In the genomic region with DNA sequence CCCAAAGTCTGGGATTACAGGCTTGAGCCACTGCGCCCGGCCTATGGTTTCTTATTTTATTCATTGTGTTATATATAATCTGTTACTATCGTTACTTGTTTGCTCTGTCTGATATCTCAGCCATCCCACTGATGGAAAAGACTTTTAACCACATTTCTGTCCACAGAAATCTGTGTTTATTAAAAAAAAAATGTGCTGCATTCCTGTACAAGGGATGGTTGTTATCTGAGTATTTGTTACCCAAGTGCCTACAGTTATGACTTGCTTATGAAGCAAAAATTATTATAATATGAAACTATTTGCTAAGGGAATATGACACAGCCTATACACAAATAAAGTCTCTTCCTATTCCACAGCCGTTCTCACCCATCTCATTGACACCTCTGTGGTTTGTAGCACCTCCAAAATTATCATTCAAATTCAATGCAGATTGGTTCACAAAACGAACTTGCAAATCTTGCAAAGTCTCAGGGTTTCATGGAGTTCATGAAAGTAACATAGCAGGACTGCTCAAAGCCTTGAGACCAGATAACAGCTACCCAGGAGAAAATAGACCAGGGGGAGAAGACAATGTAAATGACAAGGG, we compare ENCODE assay signal across 28 cellular contexts.
"Had no signal": no experiment of that assay in that cellular context is flagged by ENCODE, and none has a peak within 500 bp of the region (broad histone marks: within the 10 kb centered on the region; RNA-seq: fewer than 3 reads in every experiment).

No MANE protein-coding gene starts in this region.

- H3K36me3 Mint-ChIP-seq: mesothelial cell of epicardium; naive thymus-derived CD8-positive, alpha-beta T cell had no signal

- H3K36me3 ChIP-seq: breast epithelium, gastrocnemius medialis, right lobe of liver, transverse colon had no signal

- H3K27me3 ChIP-seq: breast epithelium, gastrocnemius medialis, right lobe of liver, testis, transverse colon had no signal

- DNase-seq: activated CD4-positive, alpha-beta memory T cell treated with anti-CD3 and anti-CD28 coated beads, Interleukin-2, amount 10 ng/mL, durations not matched to agents 7 days and 5 days; activated CD4-positive, alpha-beta T cell treated with anti-CD3 and anti-CD28 coated beads, Interleukin-2, amount 10 ng/mL, durations not matched to agents 24 days and 14 days; activated CD4-positive, CD25-positive, alpha-beta regulatory T cell treated with anti-CD3 and anti-CD28 coated beads, Interleukin-2, amount 50 U/mL, for 72 hours; activated CD8-positive, alpha-beta memory T cell treated with anti-CD3 and anti-CD28 coated beads, Interleukin-2, amount 50 U/mL, for 48 hours; activated gamma-delta T cell; activated naive CD4-positive, alpha-beta T cell treated with anti-CD3 and anti-CD28 coated beads, Interleukin-2, amount 50 U/mL, for 16 hours; activated T-cell treated with anti-CD3 and anti-CD28 coated beads, Interleukin-2, amount 50 U/mL, for 24 hours; amygdala; central memory CD4-positive, alpha-beta T cell; dermis blood vessel endothelial cell; effector CD4-positive, alpha-beta T cell; erythroblast; gastrocnemius medialis; hippocampal formation; kidney; left colon; mammary epithelial cell; naive thymus-derived CD8-positive, alpha-beta T cell; posterior cingulate gyrus; right lobe of liver; stimulated activated CD4-positive, alpha-beta T cell treated with anti-CD3 and anti-CD28 coated beads, Interleukin-4, amount 100 ng/mL, for 1 hour; stimulated activated naive CD8-positive, alpha-beta T cell treated with anti-CD3 and anti-CD28 coated beads, Interleukin-15, Interleukin-2, amounts not matched to agents 100 U/mL and 50 U/mL, for 24 hours; T-helper 17 cell; T1000; testis; transverse colon had no signal

- H3K27ac Mint-ChIP-seq: activated CD4-positive, alpha-beta memory T cell treated with anti-CD3 and anti-CD28 coated beads, Interleukin-2, amount 10 ng/mL, durations not matched to agents 7 days and 5 days; activated CD4-positive, alpha-beta T cell treated with anti-CD3 and anti-CD28 coated beads, Interleukin-2, amount 10 ng/mL, durations not matched to agents 24 days and 14 days; activated T-cell treated with anti-CD3 and anti-CD28 coated beads, Interleukin-2, amount 50 U/mL, for 24 hours; mesothelial cell of epicardium; naive thymus-derived CD8-positive, alpha-beta T cell; T-helper 17 cell had no signal

- H3K9me3 Mint-ChIP-seq: activated CD4-positive, alpha-beta memory T cell treated with anti-CD3 and anti-CD28 coated beads, Interleukin-2, amount 10 ng/mL, durations not matched to agents 7 days and 5 days; activated CD4-positive, alpha-beta T cell treated with anti-CD3 and anti-CD28 coated beads, Interleukin-2, amount 10 ng/mL, durations not matched to agents 24 days and 14 days; activated T-cell treated with anti-CD3 and anti-CD28 coated beads, Interleukin-2, amount 50 U/mL, for 24 hours; mesothelial cell of epicardium; naive thymus-derived CD8-positive, alpha-beta T cell had no signal

- H3K4me3 Mint-ChIP-seq: activated CD4-positive, alpha-beta memory T cell treated with anti-CD3 and anti-CD28 coated beads, Interleukin-2, amount 10 ng/mL, durations not matched to agents 7 days and 5 days; activated CD4-positive, alpha-beta T cell treated with anti-CD3 and anti-CD28 coated beads, Interleukin-2, amount 10 ng/mL, durations not matched to agents 24 days and 14 days; activated T-cell treated with anti-CD3 and anti-CD28 coated beads, Interleukin-2, amount 50 U/mL, for 24 hours; mesothelial cell of epicardium; naive thymus-derived CD8-positive, alpha-beta T cell; T-helper 17 cell had no signal

- H3K27ac ChIP-seq: breast epithelium, gastrocnemius medialis, right lobe of liver, testis, transverse colon had no signal

- H3K27me3 Mint-ChIP-seq: naive thymus-derived CD8-positive, alpha-beta T cell had no signal

- ATAC-seq: gastrocnemius medialis; left colon; naive thymus-derived CD8-positive, alpha-beta T cell; right lobe of liver; stimulated activated naive CD8-positive, alpha-beta T cell treated with anti-CD3 and anti-CD28 coated beads, Interleukin-15, Interleukin-2, amounts not matched to agents 100 U/mL and 50 U/mL, for 24 hours; T-helper 17 cell had no signal

- H3K4me1 ChIP-seq: breast epithelium, gastrocnemius medialis, right lobe of liver had no signal

- FAIRE-seq: kidney had no signal

- H3K4me3 ChIP-seq: breast epithelium, gastrocnemius medialis, right lobe of liver, testis, transverse colon had no signal

- H3K9me3 ChIP-seq: breast epithelium, gastrocnemius medialis, right lobe of liver, testis, transverse colon had no signal
